8 cellular contexts compared by ENCODE assay signal in the genomic region with DNA sequence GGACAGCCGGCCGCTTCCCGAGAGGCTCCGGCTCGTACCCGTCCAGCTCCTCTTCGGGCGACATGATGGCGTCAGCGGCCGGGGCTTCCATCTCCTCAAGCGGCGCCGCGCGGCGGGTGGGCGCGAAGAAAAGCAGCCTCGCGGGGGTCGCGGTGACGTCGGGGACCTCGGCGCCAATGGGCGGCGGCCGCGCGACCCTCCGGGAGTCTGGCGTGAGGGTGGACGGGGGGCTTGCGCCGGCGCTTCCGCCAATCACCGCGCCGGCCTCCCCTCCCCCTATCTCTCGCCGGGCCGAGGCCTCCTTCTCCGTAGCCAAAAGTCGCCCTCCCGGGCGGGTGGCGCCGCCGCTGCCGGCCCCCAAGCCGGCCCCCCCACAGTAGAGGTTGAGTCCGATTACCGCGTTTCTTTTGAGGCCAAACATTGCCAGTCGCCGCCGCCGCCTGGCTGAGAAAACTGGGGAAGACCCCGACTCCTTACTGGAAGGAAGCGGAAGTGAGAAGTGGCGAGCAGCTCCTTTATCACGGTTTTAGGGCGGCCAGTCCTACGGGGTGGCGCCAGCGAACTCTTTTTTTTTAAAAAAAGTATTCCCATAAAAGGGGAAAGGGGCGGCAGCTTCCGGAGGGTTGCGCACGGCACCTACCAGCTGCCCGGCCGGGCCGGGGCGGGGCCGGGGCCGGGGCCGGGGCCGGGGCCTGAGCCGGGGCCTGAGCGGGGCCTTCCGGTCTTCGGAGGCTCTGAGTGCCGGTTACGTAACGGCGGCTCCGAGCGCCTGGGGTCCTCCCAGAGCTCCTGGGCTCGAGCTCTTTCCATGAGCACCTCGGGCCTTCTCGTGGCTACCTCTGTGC. TPM values are rescaled to one million over a fixed set of nuclear protein-coding genes. Genes with fewer than 3 reads are reported as not detected.
DNase-seq lines count a peak whose midpoint lies in the region; ATAC-seq and TF ChIP-seq lines count a peak whose summit lies in the region.

A gene (minus strand): TSS at position 501 of the 845 bp plus-strand sequence. CDS start 80 bp downstream, at position 421.

- H3K27me3 ChIP-seq in upper lobe of right lung = no peaks in the 10 kb centered on the region

- peak within 1 kb of the TSS; percentile 100 for H3K4me3 Mint-ChIP-seq in T-helper 1 cell treated with Interleukin-12 subunit alpha and Interleukin-12 subunit beta and Interleukin-4 antibody, amounts not matched to agents 30 μg/mL and 1 μg/mL, for 36 hours
- H3K4me3 Mint-ChIP-seq in progenitor cell of endocrine pancreas (ENCODE audit: low read depth) = peak within 1 kb of the TSS; percentile 95

- intact Hi-C loops in left cardiac atrium (cut with DNase I) = loop anchor here in 1 of 2 donors (1.0 to 5.0 kb wide), 2 partner anchors 18 to 43 kb away; no protein-coding TSS in a partner anchor
- intact Hi-C loops in upper lobe of right lung (cut with DNase I) = loop anchor here (10.0 kb wide), 1 partner anchor 45 kb away; a partner anchor contains a TSS

- peaks cover 29% of the 10 kb centered on the region for H3K4me1 ChIP-seq in upper lobe of right lung

- peak within 1 kb of the TSS; percentile 100 for H3K27ac ChIP-seq in upper lobe of right lung

- peaks cover 41% of the 10 kb centered on the region for H3K36me3 ChIP-seq in upper lobe of right lung

- TF ChIP-seq CTCF in GM13977 (IDR thresholded peaks at IDR 0.05; ENCODE audit: extremely low read depth, insufficient read depth, missing control alignments) (no peak), progenitor cell of endocrine pancreas (IDR thresholded peaks at IDR 0.05; ENCODE audit: unreplicated experiment) (no peak), upper lobe of right lung (IDR thresholded peaks at IDR 0.05) (no peak)

- peaks cover 31% of the 10 kb centered on the region for H3K4me1 Mint-ChIP-seq in T-helper 1 cell treated with Interleukin-12 subunit alpha and Interleukin-12 subunit beta and Interleukin-4 antibody, amounts not matched to agents 30 μg/mL and 1 μg/mL, for 36 hours (ENCODE audit: low read depth)
- peaks cover 34% of the 10 kb centered on the region for H3K4me1 Mint-ChIP-seq in progenitor cell of endocrine pancreas (ENCODE audit: low read depth)

- H3K27me3 Mint-ChIP-seq in T-helper 1 cell treated with Interleukin-12 subunit alpha and Interleukin-12 subunit beta and Interleukin-4 antibody, amounts not matched to agents 30 μg/mL and 1 μg/mL, for 36 hours (ENCODE audit: low read depth) = no peaks in the 10 kb centered on the region
- H3K27me3 Mint-ChIP-seq in progenitor cell of endocrine pancreas = no peaks in the 10 kb centered on the region

- in situ Hi-C loops in GM13977 (cut with MboI; ENCODE audit: low pct_unique_long_range_greater_than_20kb, low sequenced_read_pairs, unreplicated experiment) = no loop called here

- ATAC-seq in HG02852 (IDR thresholded peaks at IDR 0.05; ENCODE audit: unreplicated experiment) = peak; percentile 86
- ATAC-seq in left cardiac atrium = peak; percentile 94
- peak; percentile 95 for ATAC-seq in upper lobe of right lung

- H3K9me3 Mint-ChIP-seq in T-helper 1 cell treated with Interleukin-12 subunit alpha and Interleukin-12 subunit beta and Interleukin-4 antibody, amounts not matched to agents 30 μg/mL and 1 μg/mL, for 36 hours = no peaks in the 10 kb centered on the region
- H3K9me3 Mint-ChIP-seq in progenitor cell of endocrine pancreas (ENCODE audit: low read depth) = no peaks in the 10 kb centered on the region

- peak; percentile 97 for DNase-seq in GM13977 (ENCODE audit: low spot score)
- peak; percentile 88 for DNase-seq in NCI-H146 treated with DMSO at 0.1 percent for 48 hours (lab: John Stamatoyannopoulos, UW; ENCODE audit: unreplicated experiment)
- peak; percentile 97 for DNase-seq in amniotic stem cell (lab: John Stamatoyannopoulos, UW)
- peak; percentile 95 for DNase-seq in left cardiac atrium
- DNase-seq in progenitor cell of endocrine pancreas (ENCODE audit: low spot score, unreplicated experiment) = peak; percentile 85
- DNase-seq in upper lobe of right lung = peak; percentile 98

- H3K27ac Mint-ChIP-seq in T-helper 1 cell treated with Interleukin-12 subunit alpha and Interleukin-12 subunit beta and Interleukin-4 antibody, amounts not matched to agents 30 μg/mL and 1 μg/mL, for 36 hours = peak within 1 kb of the TSS; percentile 98
- H3K27ac Mint-ChIP-seq in progenitor cell of endocrine pancreas = peak within 1 kb of the TSS; percentile 100

- no peaks in the 10 kb centered on the region for H3K9me3 ChIP-seq in upper lobe of right lung

- peak within 1 kb of the TSS; percentile 88 for H3K4me3 ChIP-seq in upper lobe of right lung

- H3K36me3 Mint-ChIP-seq in T-helper 1 cell treated with Interleukin-12 subunit alpha and Interleukin-12 subunit beta and Interleukin-4 antibody, amounts not matched to agents 30 μg/mL and 1 μg/mL, for 36 hours (ENCODE audit: low read depth) = peaks cover 52% of the 10 kb centered on the region
- peaks cover 38% of the 10 kb centered on the region for H3K36me3 Mint-ChIP-seq in progenitor cell of endocrine pancreas (ENCODE audit: insufficient read depth)

RNA-seq across cellular contexts. Expression of the gene that starts here (rescaled TPM):
- total RNA-seq in left cardiac atrium (100 to 1,000 TPM; 103 to 146 TPM), progenitor cell of endocrine pancreas (204 and 212 TPM in 2 replicates), upper lobe of right lung (325 TPM)

Comparison
In these comparisons a context has a peak if more than half of its experiments do, and no peak if none do; other contexts are left out.
1. Peak in every context shown above with its lines: DNase-seq, ATAC-seq, H3K4me3 ChIP-seq and H3K27ac ChIP-seq.